In the genomic region with DNA sequence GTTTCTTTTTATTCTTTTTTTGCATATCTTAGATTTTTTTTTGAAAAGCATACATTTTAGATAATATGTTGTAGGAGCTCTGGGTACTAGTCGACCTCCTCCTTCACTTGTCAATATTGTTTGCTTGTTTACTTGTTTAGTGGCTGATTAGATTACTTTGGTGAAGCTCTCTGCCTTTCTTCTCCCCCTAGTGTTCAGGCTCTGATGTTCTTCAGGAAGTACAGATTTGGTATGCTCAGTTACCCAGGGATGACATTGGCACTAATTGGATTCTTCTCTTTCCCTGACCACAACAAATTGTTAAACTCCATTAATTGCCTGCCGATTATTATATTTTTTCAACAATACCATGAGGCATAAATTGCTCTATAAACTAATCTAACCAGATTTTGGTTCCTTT, we compare ENCODE assay signal across 24 cellular contexts.
DNase-seq lines count a peak whose midpoint lies in the region; FAIRE-seq and TF ChIP-seq lines count a peak whose summit lies in the region.
"Had no signal": no experiment of that assay in that cellular context is flagged by ENCODE, and none has a peak within 500 bp of the region (broad histone marks: within the 10 kb centered on the region; RNA-seq: fewer than 3 reads in every experiment).

No MANE protein-coding gene starts in this region.

- DNase-seq in GM03348 (ENCODE audit: low spot score) (peak; percentile 7), WERI-Rb-1 (no peak), iPS-NIHi7 (ENCODE audit: extremely low spot score) (peak; percentile 44), occipital lobe (lab: John Stamatoyannopoulos, UW) (no peak), medulla oblongata (ENCODE audit: extremely low spot score) (no peak), frontal cortex (ENCODE audit: low spot score in 2 of 2) (no peak), COR-L47 (lab: John Stamatoyannopoulos, UW) (no peak)
- DNase-seq: activated CD4-positive, alpha-beta T cell treated with anti-CD3 and anti-CD28 coated beads for 36 hours; activated CD8-positive, alpha-beta memory T cell treated with anti-CD3 and anti-CD28 coated beads, Interleukin-2, amount 50 U/mL, for 48 hours; activated gamma-delta T cell treated with Interleukin-2 at 50 U/mL for 16 hours; amniotic stem cell; effector CD8-positive, alpha-beta T cell; kidney; mesenchymal stem cell; NCI-H1048; NCI-H2107; NCI-H526; stimulated activated CD8-positive, alpha-beta memory T cell treated with anti-CD3 and anti-CD28 coated beads, Interleukin-4, amount 100 ng/mL, for 48 hours; substantia nigra had no signal

- no peaks in the 10 kb centered on the region for H3K27me3 ChIP-seq in KMS-11 (ENCODE audit: insufficient read depth, low read depth)
- no peaks in the 10 kb centered on the region for H3K27me3 ChIP-seq in WERI-Rb-1 (ENCODE audit: insufficient read depth, low read depth, severe bottlenecking)
- H3K27me3 ChIP-seq: vagina had no signal

- no peak overlapping the region for H3K9ac ChIP-seq in KMS-11

- FAIRE-seq in frontal cortex (lab: Jason Lieb, UNC): no peak
- FAIRE-seq: D721Med, GM18507 had no signal

- H3K4me3 ChIP-seq in KMS-11 (IDR thresholded peaks at IDR 0.05; ENCODE audit: insufficient read depth, low read depth, low read length) (no peak overlapping the region), WERI-Rb-1 (ENCODE audit: low read depth, low read length) (no peak overlapping the region)
- H3K4me3 ChIP-seq: SK-N-MC, vagina had no signal

- H3K36me3 ChIP-seq in KMS-11 (ENCODE audit: insufficient read depth): no peaks in the 10 kb centered on the region
- H3K36me3 ChIP-seq in WERI-Rb-1: no peaks in the 10 kb centered on the region
- H3K36me3 ChIP-seq: vagina had no signal

- H3K9me3 ChIP-seq in WERI-Rb-1 (ENCODE audit: severe bottlenecking): no peaks in the 10 kb centered on the region
- H3K9me3 ChIP-seq: vagina had no signal

- H3K79me2 ChIP-seq in KMS-11 (ENCODE audit: insufficient read depth, low read depth): no peaks in the 10 kb centered on the region

- no peaks in the 10 kb centered on the region for H4K20me1 ChIP-seq in KMS-11 (ENCODE audit: insufficient read depth)

- H3K4me2 ChIP-seq in KMS-11: no peak overlapping the region

- no peaks in the 10 kb centered on the region for H3K4me1 ChIP-seq in KMS-11 (ENCODE audit: low read depth, poor library complexity, severe bottlenecking)
- H3K4me1 ChIP-seq: vagina had no signal

- no peak overlapping the region for H3K27ac ChIP-seq in KMS-11
- H3K27ac ChIP-seq in WERI-Rb-1: no peak overlapping the region
- H3K27ac ChIP-seq: SK-N-MC, vagina had no signal

- TF ChIP-seq CTCF in KMS-11 (conservative IDR thresholded peaks at IDR 0.05; ENCODE audit: low read depth, low read length) (0 out of 2 replicates have a peak, but pooled peaks have one; percentile 27), WERI-Rb-1 (IDR thresholded peaks at IDR 0.05; ENCODE audit: low read depth, low read length) (peak; percentile 41)

- H2AFZ ChIP-seq in KMS-11 (ENCODE audit: low read depth): no peak overlapping the region

Comparison
In these comparisons a context has a peak if more than half of its experiments do, and no peak if none do; other contexts are left out.
1. DNase-seq: peak in GM03348 (single experiment) and iPS-NIHi7 (single experiment); none in WERI-Rb-1 (single experiment), occipital lobe (single experiment), medulla oblongata (single experiment), frontal cortex (0 of 2) and COR-L47 (single experiment).